8 cellular contexts compared by ENCODE assay signal in genomic region chr3:71065764-71066013, GRCh38.
A peak's percentile ranks its signal among the peaks of the same experiment; 100 is the strongest.
DNase-seq lines count a peak whose midpoint lies in the region; ATAC-seq and TF ChIP-seq lines count a peak whose summit lies in the region.

No MANE protein-coding gene starts in this region.

- H3K36me3 ChIP-seq in ascending aorta: no peaks in the 10 kb centered on the region
- no peaks in the 10 kb centered on the region for H3K36me3 ChIP-seq in liver (ENCODE audit: control insufficient read depth in 4 of 4, insufficient read depth in 3 of 4, low read depth in 1 of 4, low read length in 3 of 4)
- no peaks in the 10 kb centered on the region for H3K36me3 ChIP-seq in thoracic aorta

- 5% methylated on average over 4 of the region's 4 CpGs for WGBS in liver

- no peaks in the 10 kb centered on the region for H3K9me3 Mint-ChIP-seq in activated T-cell treated with anti-CD3 and anti-CD28 coated beads, Interleukin-2, amount 50 U/mL, for 4 hours

- TF ChIP-seq CTCF in ascending aorta (IDR thresholded peaks at IDR 0.05) (no peak), liver (IDR thresholded peaks at IDR 0.05; ENCODE audit: low read depth, low read length, missing input control) (no peak), thoracic aorta (IDR thresholded peaks at IDR 0.05) (no peak)

- TF ChIP-seq RAD21 in liver (IDR thresholded peaks at IDR 0.05): no peak

- H3K4me1 Mint-ChIP-seq in activated T-cell treated with anti-CD3 and anti-CD28 coated beads, Interleukin-2, amount 50 U/mL, for 4 hours (ENCODE audit: low read depth): peaks cover 61% of the 10 kb centered on the region

- peak overlapping the region; percentile 91 for H3K4me3 Mint-ChIP-seq in activated T-cell treated with anti-CD3 and anti-CD28 coated beads, Interleukin-2, amount 50 U/mL, for 4 hours

- H3K27me3 ChIP-seq in ascending aorta (no peaks in the 10 kb centered on the region), liver (ENCODE audit: control insufficient read depth in 4 of 4, insufficient read depth in 4 of 4, low read length in 3 of 4) (no peaks in the 10 kb centered on the region), thoracic aorta (replicated peaks; ENCODE audit: insufficient read depth) (no peaks in the 10 kb centered on the region)

- no peaks in the 10 kb centered on the region for H3K27me3 Mint-ChIP-seq in activated T-cell treated with anti-CD3 and anti-CD28 coated beads, Interleukin-2, amount 50 U/mL, for 4 hours (ENCODE audit: low read depth)

- ATAC-seq in activated T-cell treated with anti-CD3 and anti-CD28 coated beads, Interleukin-2, amount 50 U/mL, for 4 hours: no peak
- ATAC-seq in thoracic aorta (ENCODE audit: insufficient number of reproducible peaks, low FRiP score, low read depth): no peak
- no peak for ATAC-seq in GM21360 (IDR thresholded peaks at IDR 0.05; ENCODE audit: unreplicated experiment)
- ATAC-seq in GM21423 (IDR thresholded peaks at IDR 0.05; ENCODE audit: unreplicated experiment): no peak

- no peak for DNase-seq in activated T-cell treated with anti-CD3 and anti-CD28 coated beads, Interleukin-2, amount 50 U/mL, for 4 hours
- DNase-seq in activated T-cell treated with anti-CD3 and anti-CD28 coated beads, Interleukin-2, amount 50 U/mL, for 1 hour: no peak
- DNase-seq in ascending aorta (ENCODE audit: low spot score in 2 of 2) (no peak), thoracic aorta (ENCODE audit: low spot score) (no peak)
- no peak for DNase-seq in stimulated activated CD4-positive, alpha-beta T cell treated with anti-CD3 and anti-CD28 coated beads, Interleukin-2, amount 100 ng/mL, for 48 hours

- H3K36me3 Mint-ChIP-seq in activated T-cell treated with anti-CD3 and anti-CD28 coated beads, Interleukin-2, amount 50 U/mL, for 4 hours (ENCODE audit: insufficient read depth): peaks cover 20% of the 10 kb centered on the region

- H3K4me1 ChIP-seq in ascending aorta: peaks cover 3 to 46% of the 10 kb centered on the region in 2 donors
- peaks cover 0 to 38% (median 31%) of the 10 kb centered on the region in 4 donors for H3K4me1 ChIP-seq in liver (ENCODE audit: control insufficient read depth in 4 of 4, insufficient read depth in 4 of 4, low read length in 3 of 4)
- peaks cover 20 to 60% of the 10 kb centered on the region in 2 donors for H3K4me1 ChIP-seq in thoracic aorta (ENCODE audit: control insufficient read depth in 1 of 2, low read depth in 2 of 2)

- H3K4me3 ChIP-seq in ascending aorta (peak overlapping the region; percentile 66 to 80), liver (ENCODE audit: low read depth in 1 of 3, low read length in 3 of 3) (peak overlapping the region in 2 of 3 donors; percentile 68 to 74), thoracic aorta (peak overlapping the region; percentile 84)

- peak overlapping the region in 1 of 2 donors; percentile 77 for H3K9ac ChIP-seq in liver (ENCODE audit: low read depth in 1 of 2, low read length in 2 of 2)

- intact Hi-C loops in ascending aorta (cut with DNase I): loop anchor here (2.0 kb wide), 3 partner anchors 35 to 515 kb away; no protein-coding TSS in a partner anchor

- peak overlapping the region; percentile 98 to 99 for H3K27ac ChIP-seq in ascending aorta
- H3K27ac ChIP-seq in liver (ENCODE audit: low read depth in 1 of 2, low read length in 2 of 2): peak overlapping the region; percentile 84 to 88
- H3K27ac ChIP-seq in thoracic aorta: peak overlapping the region; percentile 94 to 98

- H3K9me3 ChIP-seq in ascending aorta (no peaks in the 10 kb centered on the region), liver (ENCODE audit: control insufficient read depth in 4 of 4, low read length in 3 of 4) (no peaks in the 10 kb centered on the region), thoracic aorta (no peaks in the 10 kb centered on the region)

TF ChIP-seq in liver, 16 proteins besides CTCF, POLR2A, EP300 and RAD21:
- TF ChIP-seq HNF4A (conservative IDR thresholded peaks at IDR 0.05) (no peak), TAF1 (conservative IDR thresholded peaks at IDR 0.05) (no peak), FOXA2 (IDR thresholded peaks at IDR 0.05) (no peak), SP1 (IDR thresholded peaks at IDR 0.05) (no peak), ZBTB33 (IDR thresholded peaks at IDR 0.05) (no peak), NR2F2 (IDR thresholded peaks at IDR 0.05) (no peak), REST (IDR thresholded peaks at IDR 0.05) (no peak), FOXA1 (IDR thresholded peaks at IDR 0.05) (no peak), YY1 (IDR thresholded peaks at IDR 0.05) (no peak), JUND (IDR thresholded peaks at IDR 0.05) (no peak), GABPA (IDR thresholded peaks at IDR 0.05 in 1 of 2, conservative IDR thresholded peaks at IDR 0.05 in 1 of 2) (no peak), ATF3 (IDR thresholded peaks at IDR 0.05) (no peak), HNF4G (IDR thresholded peaks at IDR 0.05) (no peak), RXRA (IDR thresholded peaks at IDR 0.05) (no peak), MAX (IDR thresholded peaks at IDR 0.05) (no peak), EGR1 (IDR thresholded peaks at IDR 0.05; ENCODE audit: low read depth in 2 of 2) (no peak)
